8 cellular contexts compared by ENCODE assay signal in the genomic region with DNA sequence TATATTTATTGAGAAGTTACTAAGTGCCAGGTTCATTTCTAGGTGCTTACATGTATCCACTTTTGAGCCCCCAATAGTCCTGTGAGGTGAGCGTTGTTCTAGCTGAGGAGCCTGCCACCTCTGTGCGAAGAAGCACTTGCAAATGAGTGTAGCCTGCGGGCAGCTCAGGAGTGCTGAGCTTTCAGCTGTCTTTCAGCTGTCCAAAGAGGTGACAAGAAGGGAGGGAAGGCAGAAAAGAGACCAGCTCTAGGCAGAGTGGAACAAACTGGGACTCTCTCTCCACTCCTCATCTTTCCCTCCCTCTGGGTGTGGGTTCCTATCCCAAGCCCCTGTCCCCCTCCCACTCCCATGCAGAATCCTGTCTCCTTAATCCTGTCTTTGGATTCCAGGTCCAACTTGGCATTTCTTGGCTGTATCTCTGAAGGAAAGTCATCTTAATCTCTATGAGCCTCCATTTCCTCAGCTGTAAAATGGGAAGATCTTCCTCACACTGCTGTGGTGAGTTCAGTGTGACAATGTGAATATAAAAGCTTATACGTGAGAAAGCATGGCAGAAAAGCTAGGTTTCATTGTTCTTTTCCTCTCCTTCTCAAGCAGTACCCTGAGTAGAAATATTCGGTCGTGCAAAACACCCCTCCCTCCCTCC. TPM values are rescaled to one million over a fixed set of nuclear protein-coding genes. Genes with fewer than 3 reads are reported as not detected.
A peak's percentile ranks its signal among the peaks of the same experiment; 100 is the strongest.
DNase-seq lines count a peak whose midpoint lies in the region; ATAC-seq and TF ChIP-seq lines count a peak whose summit lies in the region.

No MANE protein-coding gene starts in this region.

- H3K9me3 ChIP-seq in ES-I3 (ENCODE audit: control insufficient read depth, insufficient read depth, low read length), result no peaks in the 10 kb centered on the region

- peak; percentile 25 for ATAC-seq in HG02973 (IDR thresholded peaks at IDR 0.05; ENCODE audit: unreplicated experiment)
- no peak for ATAC-seq in activated T-helper 17 cell treated with anti-CD3 and anti-CD28 coated beads, Interleukin-2, amount 50 U/mL, for 72 hours (replicated peaks)
- ATAC-seq in natural killer cell, result no peak
- ATAC-seq in GM21381 (IDR thresholded peaks at IDR 0.05; ENCODE audit: unreplicated experiment), result no peak

- H3K4me1 ChIP-seq in ES-I3 (ENCODE audit: insufficient read depth, low read length), result peaks cover 11% of the 10 kb centered on the region; the same call in 1 of the 2 replicates

- intact Hi-C loops in natural killer cell (cut with micrococcal nuclease), result loop anchor here (1.0 to 5.0 kb wide), 2 partner anchors 62 to 229 kb away; a partner anchor contains a TSS

- no peak for TF ChIP-seq CTCF in natural killer cell (IDR thresholded peaks at IDR 0.05)

- peak overlapping the region; percentile 21; the same call in 1 of the 2 replicates for H3K9ac ChIP-seq in ES-I3 (ENCODE audit: low read depth, low read length)

- no peak for DNase-seq in natural killer cell
- DNase-seq in effector CD4-positive, alpha-beta T cell, result no peak
- DNase-seq in dedifferentiated amniotic fluid mesenchymal stem cell (ENCODE audit: extremely low spot score), result no peak
- DNase-seq in cortex of kidney (lab: John Stamatoyannopoulos, UW), result no peak

- H3K9me3 Mint-ChIP-seq in activated T-helper 17 cell treated with anti-CD3 and anti-CD28 coated beads, Interleukin-2, amount 50 U/mL, for 72 hours, result peaks cover 3% of the 10 kb centered on the region
- H3K9me3 Mint-ChIP-seq in natural killer cell, result peaks cover 0 to 2% of the 10 kb centered on the region in 2 donors

- H3K36me3 ChIP-seq in ES-I3 (ENCODE audit: insufficient read depth, low read length), result no peaks in the 10 kb centered on the region

- H3K27me3 Mint-ChIP-seq in activated T-helper 17 cell treated with anti-CD3 and anti-CD28 coated beads, Interleukin-2, amount 50 U/mL, for 72 hours, result no peaks in the 10 kb centered on the region
- H3K27me3 Mint-ChIP-seq in natural killer cell (ENCODE audit: low read depth in 2 of 2), result no peaks in the 10 kb centered on the region

- peak overlapping the region; percentile 77 for H3K4me3 Mint-ChIP-seq in activated T-helper 17 cell treated with anti-CD3 and anti-CD28 coated beads, Interleukin-2, amount 50 U/mL, for 72 hours
- peak overlapping the region; percentile 45 for H3K4me3 Mint-ChIP-seq in natural killer cell

- H3K4me1 Mint-ChIP-seq in activated T-helper 17 cell treated with anti-CD3 and anti-CD28 coated beads, Interleukin-2, amount 50 U/mL, for 72 hours, result peaks cover 40% of the 10 kb centered on the region
- peaks cover 35 to 47% of the 10 kb centered on the region in 2 donors for H3K4me1 Mint-ChIP-seq in natural killer cell

- H3K27ac Mint-ChIP-seq in activated T-helper 17 cell treated with anti-CD3 and anti-CD28 coated beads, Interleukin-2, amount 50 U/mL, for 72 hours, result peak overlapping the region; percentile 91
- peak overlapping the region; percentile 60 to 83 for H3K27ac Mint-ChIP-seq in natural killer cell

- H3K36me3 Mint-ChIP-seq in activated T-helper 17 cell treated with anti-CD3 and anti-CD28 coated beads, Interleukin-2, amount 50 U/mL, for 72 hours (ENCODE audit: low read depth), result no peaks in the 10 kb centered on the region
- H3K36me3 Mint-ChIP-seq in natural killer cell, result no peaks in the 10 kb centered on the region

RNA-seq across cellular contexts. Expression of a gene that starts 6.7 kb away (rescaled TPM):
- 100 to 1,000 TPM; 121 to 140 TPM for total RNA-seq in activated T-helper 17 cell treated with anti-CD3 and anti-CD28 coated beads, Interleukin-2, amount 50 U/mL, for 72 hours
- total RNA-seq in natural killer cell, result 100 to 1,000 TPM; 126 to 143 (median 127) TPM
